Comparison of ENCODE assay signal across 1 cellular context in genomic region chrX:137569470-137569891, GRCh38.
TF ChIP-seq lines count a peak whose summit lies in the region.

No MANE protein-coding gene starts in this region.

TF ChIP-seq in WTC11, 78 proteins besides CTCF, POLR2A, EP300 and RAD21 (continued from another document):
- TF ChIP-seq, protein P1, sequence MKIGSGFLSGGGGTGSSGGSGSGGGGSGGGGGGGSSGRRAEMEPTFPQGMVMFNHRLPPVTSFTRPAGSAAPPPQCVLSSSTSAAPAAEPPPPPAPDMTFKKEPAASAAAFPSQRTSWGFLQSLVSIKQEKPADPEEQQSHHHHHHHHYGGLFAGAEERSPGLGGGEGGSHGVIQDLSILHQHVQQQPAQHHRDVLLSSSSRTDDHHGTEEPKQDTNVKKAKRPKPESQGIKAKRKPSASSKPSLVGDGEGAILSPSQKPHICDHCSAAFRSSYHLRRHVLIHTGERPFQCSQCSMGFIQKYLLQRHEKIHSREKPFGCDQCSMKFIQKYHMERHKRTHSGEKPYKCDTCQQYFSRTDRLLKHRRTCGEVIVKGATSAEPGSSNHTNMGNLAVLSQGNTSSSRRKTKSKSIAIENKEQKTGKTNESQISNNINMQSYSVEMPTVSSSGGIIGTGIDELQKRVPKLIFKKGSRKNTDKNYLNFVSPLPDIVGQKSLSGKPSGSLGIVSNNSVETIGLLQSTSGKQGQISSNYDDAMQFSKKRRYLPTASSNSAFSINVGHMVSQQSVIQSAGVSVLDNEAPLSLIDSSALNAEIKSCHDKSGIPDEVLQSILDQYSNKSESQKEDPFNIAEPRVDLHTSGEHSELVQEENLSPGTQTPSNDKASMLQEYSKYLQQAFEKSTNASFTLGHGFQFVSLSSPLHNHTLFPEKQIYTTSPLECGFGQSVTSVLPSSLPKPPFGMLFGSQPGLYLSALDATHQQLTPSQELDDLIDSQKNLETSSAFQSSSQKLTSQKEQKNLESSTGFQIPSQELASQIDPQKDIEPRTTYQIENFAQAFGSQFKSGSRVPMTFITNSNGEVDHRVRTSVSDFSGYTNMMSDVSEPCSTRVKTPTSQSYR (CRISPR knock-in tag; IDR thresholded peaks at IDR 0.05): no peak
- TF ChIP-seq CREB1 (CRISPR knock-in tag; IDR thresholded peaks at IDR 0.05): no peak
- no peak for TF ChIP-seq MXD4 (CRISPR knock-in tag; IDR thresholded peaks at IDR 0.05; ENCODE audit: borderline replicate concordance)
- TF ChIP-seq, protein P2, sequence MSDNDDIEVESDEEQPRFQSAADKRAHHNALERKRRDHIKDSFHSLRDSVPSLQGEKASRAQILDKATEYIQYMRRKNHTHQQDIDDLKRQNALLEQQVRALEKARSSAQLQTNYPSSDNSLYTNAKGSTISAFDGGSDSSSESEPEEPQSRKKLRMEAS (CRISPR knock-in tag; IDR thresholded peaks at IDR 0.05): no peak
- no peak for TF ChIP-seq ZNF317 (CRISPR knock-in tag; IDR thresholded peaks at IDR 0.05; ENCODE audit: borderline replicate concordance, low read depth)
- TF ChIP-seq ZNF396 (CRISPR knock-in tag; IDR thresholded peaks at IDR 0.05; ENCODE audit: borderline replicate concordance): no peak
- TF ChIP-seq ZBTB21 (CRISPR knock-in tag; IDR thresholded peaks at IDR 0.05; ENCODE audit: borderline replicate concordance): no peak
- TF ChIP-seq NFE2L1 (CRISPR knock-in tag; IDR thresholded peaks at IDR 0.05): no peak
- no peak for TF ChIP-seq ATF6 (CRISPR knock-in tag; IDR thresholded peaks at IDR 0.05)
- TF ChIP-seq SP1 (CRISPR knock-in tag; conservative IDR thresholded peaks at IDR 0.05): no peak
